In genomic region chr6:33198159-33198852, GRCh38 we compare ENCODE assay signal across 1 cellular context.
TF ChIP-seq lines count a peak whose summit lies in the region.

No MANE protein-coding gene starts in this region.

TF ChIP-seq in liver, 16 proteins besides CTCF, POLR2A, EP300 and RAD21:
- TF ChIP-seq JUND (IDR thresholded peaks at IDR 0.05) (peak in 1 of 2 donors; percentile 48), HNF4G (IDR thresholded peaks at IDR 0.05) (peak; percentile 30), SP1 (IDR thresholded peaks at IDR 0.05) (peak; percentile 90), FOXA1 (IDR thresholded peaks at IDR 0.05) (peak; percentile 33), TAF1 (conservative IDR thresholded peaks at IDR 0.05) (no peak), MAX (IDR thresholded peaks at IDR 0.05) (peak; percentile 63), GABPA (IDR thresholded peaks at IDR 0.05 in 1 of 2, conservative IDR thresholded peaks at IDR 0.05 in 1 of 2) (peak in 1 of 2 donors; percentile 50), FOXA2 (IDR thresholded peaks at IDR 0.05) (peak; percentile 33), RXRA (IDR thresholded peaks at IDR 0.05) (peak; percentile 90 to 93), ZBTB33 (IDR thresholded peaks at IDR 0.05) (peak; percentile 76), ATF3 (IDR thresholded peaks at IDR 0.05) (no peak), EGR1 (IDR thresholded peaks at IDR 0.05; ENCODE audit: low read depth in 2 of 2) (no peak), YY1 (IDR thresholded peaks at IDR 0.05) (peak; percentile 49), NR2F2 (IDR thresholded peaks at IDR 0.05) (peak; percentile 72), HNF4A (conservative IDR thresholded peaks at IDR 0.05) (peak; percentile 86), REST (IDR thresholded peaks at IDR 0.05) (peak; percentile 85)
